9 cellular contexts compared by ENCODE assay signal in the genomic region with DNA sequence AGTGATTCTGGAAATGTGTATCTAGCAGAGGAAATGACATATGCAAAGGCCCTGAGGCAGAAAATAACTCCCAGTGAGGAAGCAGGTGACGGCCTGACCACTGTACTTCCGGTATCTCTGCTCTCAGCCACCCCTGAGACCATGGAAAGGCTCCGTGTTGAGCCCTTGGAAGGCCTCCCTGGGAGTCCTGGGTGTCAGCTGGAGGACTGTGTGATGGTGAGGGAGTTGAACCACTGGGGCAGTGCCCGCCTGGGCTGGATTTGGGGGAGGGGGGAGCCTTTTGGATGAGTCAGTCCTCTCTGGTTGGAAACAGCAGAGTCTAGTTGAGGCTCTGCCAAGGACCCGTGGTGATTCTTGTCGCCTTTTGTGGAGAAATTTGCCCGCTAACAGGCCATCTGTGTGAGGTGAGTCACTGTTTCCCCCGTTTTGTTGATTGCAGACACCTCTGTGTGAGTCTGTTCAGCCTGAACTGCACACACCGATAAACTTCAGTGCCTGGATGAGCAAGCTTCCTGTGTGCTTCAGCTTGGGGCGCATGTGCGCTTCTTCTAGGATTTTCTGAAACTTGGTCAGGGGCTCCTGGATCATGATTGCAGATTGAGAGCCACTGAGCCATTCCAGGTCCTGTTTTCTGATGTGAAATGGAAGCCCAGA.
DNase-seq lines count a peak whose midpoint lies in the region; ATAC-seq, FAIRE-seq and TF ChIP-seq lines count a peak whose summit lies in the region.
"Had no signal": no experiment of that assay in that cellular context is flagged by ENCODE, and none has a peak within 500 bp of the region (broad histone marks: within the 10 kb centered on the region; RNA-seq: fewer than 3 reads in every experiment).

No MANE protein-coding gene starts in this region.

- H3F3A ChIP-seq in DOHH2 (ENCODE audit: control insufficient read depth, insufficient read depth): peaks cover 30% of the 10 kb centered on the region

- DNase-seq in T1000 (lab: John Stamatoyannopoulos, UW) (peak; percentile 88), K562 (ENCODE audit: extremely low read depth in 1 of 4, low spot score in 3 of 4) (peak; percentile 52 to 83 (median 59)), memory B cell (ENCODE audit: low spot score in 2 of 2) (peak; percentile 69 to 76), NCI-H524 (lab: John Stamatoyannopoulos, UW) (no peak)
- DNase-seq in stimulated activated CD8-positive, alpha-beta memory T cell treated with anti-CD3 and anti-CD28 coated beads, Interleukin-2, amount 100 ng/mL, for 48 hours (ENCODE audit: low read depth in 2 of 2): peak; percentile 66 to 75

- no peaks in the 10 kb centered on the region for H3K9me2 ChIP-seq in DOHH2 (replicated peaks; ENCODE audit: control insufficient read depth, low read length)

- H3K4me1 Mint-ChIP-seq in memory B cell: peaks cover 82% of the 10 kb centered on the region

- no peaks in the 10 kb centered on the region for H3K27me3 Mint-ChIP-seq in memory B cell

- no peaks in the 10 kb centered on the region for H3K9me1 ChIP-seq in K562 (ENCODE audit: control insufficient read depth, insufficient read depth, low read length)

- intact Hi-C loops in K562 (cut with micrococcal nuclease): no loop called here

- H3K9ac ChIP-seq in HUES48 (ENCODE audit: low read depth, low read length) (no peak overlapping the region), K562 (ENCODE audit: insufficient read depth in 1 of 2, low read depth in 2 of 2, low read length in 2 of 2) (peak overlapping the region; percentile 62 to 67)

- no peak for TF ChIP-seq POLR2A in K562 (conservative IDR thresholded peaks at IDR 0.05)

- peaks cover 2% of the 10 kb centered on the region; the same call in 1 of the 2 replicates for H3K27me3 ChIP-seq in DOHH2 (ENCODE audit: control insufficient read depth, low read length)
- no peaks in the 10 kb centered on the region for H3K27me3 ChIP-seq in HUES48 (ENCODE audit: control insufficient read depth, insufficient read depth, low read length)
- H3K27me3 ChIP-seq in K562 (ENCODE audit: control insufficient read depth in 2 of 2, insufficient read depth in 2 of 2, low read length in 2 of 2): no peaks in the 10 kb centered on the region

- no peaks in the 10 kb centered on the region for H3K36me3 Mint-ChIP-seq in memory B cell

- peak overlapping the region; percentile 91 for H2AFZ ChIP-seq in K562 (ENCODE audit: low read depth, low read length)

- peaks cover 96% of the 10 kb centered on the region for H3K4me1 ChIP-seq in DOHH2 (ENCODE audit: control insufficient read depth, low read length)
- no peaks in the 10 kb centered on the region for H3K4me1 ChIP-seq in HUES48 (ENCODE audit: control insufficient read depth, insufficient read depth, low read length)
- peaks cover 13 to 16% of the 10 kb centered on the region in 2 experiments; a peak in 4 of 5 replicates for H3K4me1 ChIP-seq in K562 (replicated peaks in 1 of 2; ENCODE audit: control insufficient read depth in 2 of 2, insufficient read depth in 2 of 2, low read length in 2 of 2)

- peak overlapping the region; percentile 96 for H3K27ac ChIP-seq in DOHH2 (ENCODE audit: low read depth, low read length)
- H3K27ac ChIP-seq in HUES48 (ENCODE audit: low read depth, low read length): peak overlapping the region; percentile 7
- H3K27ac ChIP-seq in K562 (ENCODE audit: extremely low read depth, low read depth, low read length): peak overlapping the region; percentile 86; the same call in 2 of the 3 replicates

- peak overlapping the region; percentile 71 for H3K4me3 Mint-ChIP-seq in memory B cell

- H3K36me3 ChIP-seq in DOHH2 (ENCODE audit: control insufficient read depth, low read length): no peaks in the 10 kb centered on the region
- H3K36me3 ChIP-seq in HUES48 (ENCODE audit: control insufficient read depth, insufficient read depth, low read length): no peaks in the 10 kb centered on the region
- no peaks in the 10 kb centered on the region for H3K36me3 ChIP-seq in K562 (ENCODE audit: control insufficient read depth, insufficient read depth, low read length)

- peaks cover 2% of the 10 kb centered on the region for H3K9me3 Mint-ChIP-seq in memory B cell

- CTCF ChIA-PET in K562 (lab: Yijun Ruan, JAX; ENCODE audit: low intra/inter-chr PET ratio): no interaction called here

- FAIRE-seq in K562 (lab: Jason Lieb, UNC): peak; percentile 86
- FAIRE-seq: colon had no signal

- peak; percentile 69 for ATAC-seq in GM21447 (IDR thresholded peaks at IDR 0.05; ENCODE audit: unreplicated experiment)
- peak; percentile 89 for ATAC-seq in K562
- peak; percentile 66 for ATAC-seq in memory B cell (ENCODE audit: low read depth)

- in situ Hi-C loops in K562 (cut with MboI): no loop called here

- TF ChIP-seq CTCF in DOHH2 (IDR thresholded peaks at IDR 0.05; ENCODE audit: low read depth, low read length, poor library complexity, severe bottlenecking) (no peak), K562 (IDR thresholded peaks at IDR 0.05 in 2 of 3, conservative IDR thresholded peaks at IDR 0.05 in 1 of 3; ENCODE audit: insufficient read depth in 2 of 3, low read depth in 1 of 3, low read length in 3 of 3) (no peak)

- H3K4me2 ChIP-seq in DOHH2 (ENCODE audit: low read length): peak overlapping the region; percentile 92
- H3K4me2 ChIP-seq in K562 (ENCODE audit: insufficient read depth, low read length): peak overlapping the region; percentile 74

- peaks cover 4% of the 10 kb centered on the region; the same call in 1 of the 2 replicates for H3K79me2 ChIP-seq in DOHH2 (ENCODE audit: control insufficient read depth, low read length)
- H3K79me2 ChIP-seq in K562 (ENCODE audit: control insufficient read depth, insufficient read depth, low read length): no peaks in the 10 kb centered on the region

- BruUV-seq in K562 (replicated peaks; lab: Mats Ljungman, UMichigan): no TSS peak

- no peaks in the 10 kb centered on the region for H3K9me3 ChIP-seq in DOHH2 (ENCODE audit: control insufficient read depth, insufficient read depth, low read length)
- no peaks in the 10 kb centered on the region for H3K9me3 ChIP-seq in HUES48 (ENCODE audit: control insufficient read depth, insufficient read depth, low read length)
- H3K9me3 ChIP-seq in K562 (replicated peaks; ENCODE audit: control insufficient read depth, insufficient read depth, low read depth, low read length): no peaks in the 10 kb centered on the region

- POLR2A ChIA-PET in K562 (lab: Yijun Ruan, JAX): no interaction called here

- 7% methylated on average over 9 of the region's 11 CpGs for WGBS in K562 (ENCODE audit: insufficient coverage, low coverage, missing lambda C conversion rate)

- no peak for TF ChIP-seq RAD21 in K562 (CRISPR knock-in tag; conservative IDR thresholded peaks at IDR 0.05 in 1 of 2, IDR thresholded peaks at IDR 0.05 in 1 of 2)

- H3K4me3 ChIP-seq in DOHH2 (ENCODE audit: low read length) (peak overlapping the region; percentile 71), HUES48 (ENCODE audit: low read depth, low read length) (no peak overlapping the region), K562 (0 out of 2 replicates have a peak overlapping the region, but pooled peaks have one; percentile 10)

- H4K20me1 ChIP-seq in DOHH2 (ENCODE audit: control insufficient read depth, insufficient read depth, low read depth, low read length) (no peaks in the 10 kb centered on the region), K562 (replicated peaks; ENCODE audit: control insufficient read depth, insufficient read depth, low read length) (no peaks in the 10 kb centered on the region)

- peak; percentile 21; the same call in 1 of the 2 replicates for TF ChIP-seq EP300 in K562 (IDR thresholded peaks at IDR 0.05; ENCODE audit: low read length)

- H3K27ac Mint-ChIP-seq in memory B cell: peak overlapping the region; percentile 100

TF ChIP-seq in K562, 482 proteins besides CTCF, POLR2A, EP300 and RAD21 (continues in another document):
- TF ChIP-seq ZZZ3 (IDR thresholded peaks at IDR 0.05): no peak
- no peak for TF ChIP-seq RBM34 (IDR thresholded peaks at IDR 0.05; ENCODE audit: borderline replicate concordance, insufficient read depth, low read length)
- TF ChIP-seq, protein P1, sequence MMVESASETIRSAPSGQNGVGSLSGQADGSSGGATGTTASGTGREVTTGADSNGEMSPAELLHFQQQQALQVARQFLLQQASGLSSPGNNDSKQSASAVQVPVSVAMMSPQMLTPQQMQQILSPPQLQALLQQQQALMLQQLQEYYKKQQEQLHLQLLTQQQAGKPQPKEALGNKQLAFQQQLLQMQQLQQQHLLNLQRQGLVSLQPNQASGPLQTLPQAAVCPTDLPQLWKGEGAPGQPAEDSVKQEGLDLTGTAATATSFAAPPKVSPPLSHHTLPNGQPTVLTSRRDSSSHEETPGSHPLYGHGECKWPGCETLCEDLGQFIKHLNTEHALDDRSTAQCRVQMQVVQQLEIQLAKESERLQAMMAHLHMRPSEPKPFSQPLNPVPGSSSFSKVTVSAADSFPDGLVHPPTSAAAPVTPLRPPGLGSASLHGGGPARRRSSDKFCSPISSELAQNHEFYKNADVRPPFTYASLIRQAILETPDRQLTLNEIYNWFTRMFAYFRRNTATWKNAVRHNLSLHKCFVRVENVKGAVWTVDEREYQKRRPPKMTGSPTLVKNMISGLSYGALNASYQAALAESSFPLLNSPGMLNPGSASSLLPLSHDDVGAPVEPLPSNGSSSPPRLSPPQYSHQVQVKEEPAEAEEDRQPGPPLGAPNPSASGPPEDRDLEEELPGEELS (CRISPR knock-in tag; IDR thresholded peaks at IDR 0.05; ENCODE audit: borderline replicate concordance): no peak
- TF ChIP-seq ZNF165 (CRISPR knock-in tag; IDR thresholded peaks at IDR 0.05; ENCODE audit: borderline replicate concordance): no peak
- no peak for TF ChIP-seq NBN (IDR thresholded peaks at IDR 0.05; ENCODE audit: low read depth)
- TF ChIP-seq ZNF830 (CRISPR knock-in tag; IDR thresholded peaks at IDR 0.05): no peak
- no peak for TF ChIP-seq XRCC5 (IDR thresholded peaks at IDR 0.05; ENCODE audit: low read depth, low read length)
- TF ChIP-seq ZNF639 (CRISPR knock-in tag; conservative IDR thresholded peaks at IDR 0.05 in 1 of 2, IDR thresholded peaks at IDR 0.05 in 1 of 2): no peak; a peak in 1 of 4 replicates
- no peak for TF ChIP-seq WHSC1 (IDR thresholded peaks at IDR 0.05; ENCODE audit: low read length)
- TF ChIP-seq NFIC (IDR thresholded peaks at IDR 0.05): peak; percentile 65; the same call in 1 of the 2 replicates
- no peak for TF ChIP-seq RBM39 (optimal IDR thresholded peaks at IDR 0.05; ENCODE audit: low read depth, low read length)
- TF ChIP-seq ZNF311 (CRISPR knock-in tag; IDR thresholded peaks at IDR 0.05): no peak
- no peak for TF ChIP-seq TSC22D4 (tag; IDR thresholded peaks at IDR 0.05)

Comparison
In these comparisons a context has a peak if more than half of its experiments do, and no peak if none do; other contexts are left out.
1. H3K27ac ChIP-seq: peak in every context shown above with its lines; median percentile 96 in DOHH2; 86 in K562; 7 in HUES48.
2. DNase-seq: peak in T1000 (single experiment), K562 (4 of 4), memory B cell (2 of 2) and stimulated activated CD8-positive, alpha-beta memory T cell treated with anti-CD3 and anti-CD28 coated beads, Interleukin-2, amount 100 ng/mL, for 48 hours (2 of 2); none in NCI-H524 (0 of 2).
3. Peak in every context shown above with its lines, with median percentiles within 50 percentile points of each other: ATAC-seq.